9 cellular contexts compared by ENCODE assay signal in genomic region chr10:113616244-113617074, GRCh38. TPM values are rescaled to one million over a fixed set of nuclear protein-coding genes. Genes with fewer than 3 reads are reported as not detected.
A peak's percentile ranks its signal among the peaks of the same experiment; 100 is the strongest.
DNase-seq lines count a peak whose midpoint lies in the region; ATAC-seq and TF ChIP-seq lines count a peak whose summit lies in the region.
"Had no signal": no experiment of that assay in that cellular context is flagged by ENCODE, and none has a peak within 500 bp of the region (broad histone marks: within the 10 kb centered on the region; RNA-seq: fewer than 3 reads in every experiment).

No MANE protein-coding gene starts in this region.

- ATAC-seq in heart right ventricle (no peak), left ventricle myocardium superior (no peak), upper lobe of right lung (no peak), HG02798 (IDR thresholded peaks at IDR 0.05; ENCODE audit: poor library complexity, unreplicated experiment) (no peak)

- H3K4me3 ChIP-seq in heart right ventricle (no peak overlapping the region), NT2/D1 (ENCODE audit: insufficient read length, low read depth) (no peak overlapping the region), upper lobe of right lung (no peak overlapping the region)

- intact Hi-C loops in heart right ventricle (cut with DNase I) (no loop called here), left ventricle myocardium superior (cut with micrococcal nuclease) (no loop called here), upper lobe of right lung (cut with DNase I) (no loop called here)

- DNase-seq in heart right ventricle (no peak), left ventricle myocardium superior (no peak), NT2/D1 (ENCODE audit: low read depth, low spot score) (peak; percentile 57), glomerular endothelial cell (ENCODE audit: extremely low read depth, low read depth, low spot score) (peak; percentile 3), upper lobe of right lung (no peak), A172 (ENCODE audit: low spot score) (no peak)
- DNase-seq in stimulated activated naive CD4-positive, alpha-beta T cell (lab: John Stamatoyannopoulos, UW), result no peak

- 17 to 26% methylated on average over 5 of the region's 5 CpGs for WGBS in heart right ventricle, 2 donors

- H3K4me1 ChIP-seq in heart right ventricle (peaks cover 0 to 69% (median 26%) of the 10 kb centered on the region in 9 donors), NT2/D1 (ENCODE audit: insufficient read depth, insufficient read length) (peaks cover 8% of the 10 kb centered on the region), upper lobe of right lung (no peaks in the 10 kb centered on the region)

- H3K27ac ChIP-seq in heart right ventricle (no peak overlapping the region), upper lobe of right lung (no peak overlapping the region)

- H3K27me3 ChIP-seq in heart right ventricle (peaks cover 0 to 31% (median 16%) of the 10 kb centered on the region in 7 donors), NT2/D1 (ENCODE audit: insufficient read depth, insufficient read length) (peaks cover 3% of the 10 kb centered on the region), upper lobe of right lung (peaks cover 36% of the 10 kb centered on the region)

- H3K36me3 ChIP-seq in heart right ventricle, result peaks cover 0 to 80% (median 0%) of the 10 kb centered on the region in 9 donors
- H3K36me3 ChIP-seq in NT2/D1 (ENCODE audit: insufficient read depth, insufficient read length, low read length), result no peaks in the 10 kb centered on the region
- H3K36me3 ChIP-seq in upper lobe of right lung, result no peaks in the 10 kb centered on the region

- TF ChIP-seq CTCF in heart right ventricle (IDR thresholded peaks at IDR 0.05) (peak in 5 of 9 donors; percentile 12 to 33 (median 25)), upper lobe of right lung (IDR thresholded peaks at IDR 0.05) (peak; percentile 36)

- no peak overlapping the region for H3K9ac ChIP-seq in NT2/D1 (ENCODE audit: insufficient read length, low read depth)

- no peaks in the 10 kb centered on the region for H3K9me3 ChIP-seq in heart right ventricle
- H3K9me3 ChIP-seq in NT2/D1 (ENCODE audit: insufficient read depth, low read length), result no peaks in the 10 kb centered on the region
- no peaks in the 10 kb centered on the region for H3K9me3 ChIP-seq in upper lobe of right lung

RNA-seq across cellular contexts. Expression of gene NRAP, which starts 47.4 kb away (rescaled TPM):
- 1,000 to 10,000 TPM in 6 of 10 donors, 100 to 1,000 TPM in 4; 633 to 1,999 (median 1,413) TPM for total RNA-seq in heart right ventricle
- polyA plus RNA-seq in heart right ventricle, result 100 to 1,000 TPM; 168 to 226 TPM
- total RNA-seq in left ventricle myocardium superior, result 826 TPM
- total RNA-seq in glomerular endothelial cell, result not detected in 2 replicates
- 0.06 TPM for total RNA-seq in upper lobe of right lung
- total RNA-seq in A172 (2014; rRNA removed; shearing (Covaris generic)), result not detected in 2 replicates
- total RNA-seq: temporal lobe had no signal

Comparison
In these comparisons a context has a peak if more than half of its experiments do, and no peak if none do; other contexts are left out.
1. DNase-seq: peak in NT2/D1 (single experiment) and glomerular endothelial cell (single experiment); none in heart right ventricle (0 of 2), left ventricle myocardium superior (single experiment), upper lobe of right lung (single experiment), stimulated activated naive CD4-positive, alpha-beta T cell (0 of 6) and A172 (single experiment).
2. RNA of gene NRAP, which starts 47.4 kb away (total RNA-seq): 633 to 1,999 TPM in heart right ventricle and 826 TPM in left ventricle myocardium superior (single experiment); 0.06 TPM in upper lobe of right lung (single experiment), not detected in glomerular endothelial cell and not detected in A172; every median in the first group is over 100 times any median in the second.